Comparison of ENCODE assay signal across 9 cellular contexts in genomic region chr11:123357990-123358827, GRCh38.
DNase-seq lines count a peak whose midpoint lies in the region; FAIRE-seq and TF ChIP-seq lines count a peak whose summit lies in the region.
"Had no signal": no experiment of that assay in that cellular context is flagged by ENCODE, and none has a peak within 500 bp of the region (broad histone marks: within the 10 kb centered on the region; RNA-seq: fewer than 3 reads in every experiment).

No MANE protein-coding gene starts in this region.

- H3K27me3 ChIP-seq in A673 (replicated peaks; ENCODE audit: insufficient read depth, low read depth, low read length, poor library complexity): peaks cover 7% of the 10 kb centered on the region
- peaks cover 52% of the 10 kb centered on the region for H3K27me3 ChIP-seq in MG63
- H3K27me3 ChIP-seq in sigmoid colon: peaks cover 3 to 38% (median 26%) of the 10 kb centered on the region in 3 donors

- TF ChIP-seq POLR2A in sigmoid colon (IDR thresholded peaks at IDR 0.05): no peak

- BruUV-seq in A673 (replicated peaks; lab: Mats Ljungman, UMichigan): TSS peak; percentile 34
- BruUV-seq in Calu3 (replicated peaks; lab: Mats Ljungman, UMichigan): no TSS peak

- peak overlapping the region; percentile 7 for H3K27ac Mint-ChIP-seq in glutamatergic neuron (ENCODE audit: unreplicated experiment)
- H3K27ac Mint-ChIP-seq in Calu3 (ENCODE audit: unreplicated experiment): no peak overlapping the region

- POLR2A ChIA-PET in A673 (lab: Charles Lee; ENCODE audit: low non-redundant PET): no interaction called here

- H3K27ac ChIP-seq in A673 (ENCODE audit: low read depth, low read length, poor library complexity, severe bottlenecking) (no peak overlapping the region), sigmoid colon (no peak overlapping the region)
- H3K27ac ChIP-seq: epithelial cell of prostate had no signal

- peak; percentile 54 for DNase-seq in A673 (ENCODE audit: low spot score)
- DNase-seq in GM18507 (ENCODE audit: extremely low spot score, insufficient read length, low read depth): peak; percentile 8
- peak; percentile 6 for DNase-seq in MG63
- peak; percentile 67 for DNase-seq in activated CD8-positive, alpha-beta memory T cell treated with anti-CD3 and anti-CD28 coated beads, Interleukin-2, amount 50 U/mL, for 48 hours
- DNase-seq in glutamatergic neuron: peak; percentile 58
- no peak for DNase-seq in sigmoid colon
- no peak for DNase-seq in Calu3
- DNase-seq in SHP77 treated with DMSO at 0.1 percent for 48 hours (lab: John Stamatoyannopoulos, UW): no peak

- H3K9me3 Mint-ChIP-seq in glutamatergic neuron (ENCODE audit: unreplicated experiment) (peaks cover 7% of the 10 kb centered on the region), Calu3 (ENCODE audit: low read depth, unreplicated experiment) (no peaks in the 10 kb centered on the region)

- H3K36me3 ChIP-seq in A673 (ENCODE audit: insufficient read depth, low read length, poor library complexity, severe bottlenecking) (no peaks in the 10 kb centered on the region), MG63 (no peaks in the 10 kb centered on the region), sigmoid colon (no peaks in the 10 kb centered on the region)

- CTCF ChIA-PET in A673 (lab: Charles Lee) (interaction anchor here (0.6 kb wide), 1 partner anchor 49 kb away, joined by 6 read pairs; no protein-coding TSS in a partner anchor), Calu3 (lab: Charles Lee) (no interaction called here)

- peaks cover under 1% of the 10 kb centered on the region for H3K4me1 Mint-ChIP-seq in glutamatergic neuron (ENCODE audit: low read depth, unreplicated experiment)
- no peaks in the 10 kb centered on the region for H3K4me1 Mint-ChIP-seq in Calu3 (ENCODE audit: low read depth, unreplicated experiment)

- H3K27me3 Mint-ChIP-seq in glutamatergic neuron (ENCODE audit: unreplicated experiment) (peaks cover 17% of the 10 kb centered on the region), Calu3 (ENCODE audit: unreplicated experiment) (peaks cover 84% of the 10 kb centered on the region)

- H3K4me1 ChIP-seq in A673 (ENCODE audit: insufficient read depth, low read length, poor library complexity, severe bottlenecking): peaks cover 8% of the 10 kb centered on the region
- H3K4me1 ChIP-seq in sigmoid colon: peaks cover 0 to 22% (median 19%) of the 10 kb centered on the region in 4 donors

- H3K9me3 ChIP-seq in A673 (ENCODE audit: low read depth, low read length, poor library complexity, severe bottlenecking) (no peaks in the 10 kb centered on the region), MG63 (no peaks in the 10 kb centered on the region), sigmoid colon (no peaks in the 10 kb centered on the region)

- no peak for TF ChIP-seq EP300 in sigmoid colon (IDR thresholded peaks at IDR 0.05)

- no peaks in the 10 kb centered on the region for H3K36me3 Mint-ChIP-seq in glutamatergic neuron (ENCODE audit: unreplicated experiment)
- H3K36me3 Mint-ChIP-seq in Calu3 (ENCODE audit: insufficient read depth, unreplicated experiment): no peaks in the 10 kb centered on the region

- peak; percentile 58 for TF ChIP-seq CTCF in A673 (conservative IDR thresholded peaks at IDR 0.05; ENCODE audit: low read depth, low read length)
- no peak for TF ChIP-seq CTCF in glutamatergic neuron (IDR thresholded peaks at IDR 0.05; ENCODE audit: partially characterized antibody, unreplicated experiment)
- no peak for TF ChIP-seq CTCF in sigmoid colon (IDR thresholded peaks at IDR 0.05)
- no peak for TF ChIP-seq CTCF in Calu3 (IDR thresholded peaks at IDR 0.05; ENCODE audit: unreplicated experiment)

- intact Hi-C loops in A673 (cut with micrococcal nuclease; ENCODE audit: unreplicated experiment) (no loop called here), sigmoid colon (cut with DNase I) (no loop called here), Calu3 (cut with micrococcal nuclease; ENCODE audit: unreplicated experiment) (no loop called here)

- WGBS in sigmoid colon, 2 donors: 1 to 5% methylated on average over 58 of the region's 58 CpGs

- FAIRE-seq in GM18507 (lab: Jason Lieb, UNC): peak; percentile 60

- peak overlapping the region; percentile 99 for H3K4me3 Mint-ChIP-seq in glutamatergic neuron (ENCODE audit: unreplicated experiment)
- H3K4me3 Mint-ChIP-seq in Calu3 (ENCODE audit: low read depth, unreplicated experiment): no peak overlapping the region

- H3K4me3 ChIP-seq in A673 (ENCODE audit: low read depth, low read length, poor library complexity, severe bottlenecking) (peak overlapping the region; percentile 56), MG63 (peak overlapping the region; percentile 22), sigmoid colon (peak overlapping the region in 3 of 4 donors; percentile 18 to 48 (median 40))

Comparison
In these comparisons a context has a peak if more than half of its experiments do, and no peak if none do; other contexts are left out.
1. DNase-seq: peak in A673 (single experiment), GM18507 (single experiment), MG63 (single experiment), activated CD8-positive, alpha-beta memory T cell treated with anti-CD3 and anti-CD28 coated beads, Interleukin-2, amount 50 U/mL, for 48 hours (single experiment) and glutamatergic neuron (single experiment); none in sigmoid colon (single experiment), Calu3 (single experiment) and SHP77 treated with DMSO at 0.1 percent for 48 hours (single experiment).
2. Peak in every context shown above with its lines, with median percentiles within 50 percentile points of each other: H3K4me3 ChIP-seq.